In the genomic region with DNA sequence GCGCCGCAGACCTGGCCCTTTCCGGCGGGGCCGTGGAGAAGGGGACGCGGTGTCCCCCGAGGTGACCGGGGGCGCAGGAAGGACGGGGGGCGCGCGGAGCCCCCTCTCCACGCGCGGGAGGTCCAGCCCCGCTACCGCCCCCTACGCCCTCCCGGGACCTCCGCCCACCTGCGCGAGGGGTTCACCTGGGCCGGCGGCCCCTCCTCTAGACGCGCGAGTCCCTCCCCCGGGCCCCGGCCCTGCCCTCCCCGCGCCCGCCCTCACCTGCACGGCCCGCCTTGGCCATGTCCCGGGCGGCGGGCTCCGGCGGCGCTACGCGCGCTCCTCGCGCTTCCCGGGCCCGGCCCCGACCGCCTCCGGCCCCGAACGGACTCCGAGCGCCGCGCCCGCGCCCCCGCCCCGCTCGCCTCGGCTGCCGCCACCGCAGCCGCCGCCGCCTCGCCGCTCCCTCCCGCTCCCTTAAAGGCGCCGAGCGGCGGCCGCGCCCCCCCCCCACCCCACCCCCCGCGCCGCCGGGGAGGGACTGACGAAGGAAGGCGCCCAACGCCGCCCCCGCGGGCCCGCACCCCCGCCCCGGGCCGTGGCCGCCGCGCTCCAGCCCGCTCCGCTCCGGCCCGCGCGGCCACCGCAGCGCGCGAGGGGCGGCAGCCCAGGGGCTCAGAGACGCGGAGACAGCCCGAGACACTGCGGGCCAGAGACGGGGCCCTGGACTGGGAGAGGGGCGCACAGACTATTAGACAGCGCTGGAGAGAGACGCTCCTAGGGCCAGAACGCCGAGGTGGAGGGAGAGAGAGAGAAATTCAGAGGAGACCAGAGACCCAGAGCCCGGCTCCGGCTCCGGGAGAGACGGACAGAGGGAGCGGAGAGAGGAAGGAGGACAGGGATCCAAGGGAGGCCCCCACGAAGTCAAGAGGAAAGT, we compare ENCODE assay signal across 8 cellular contexts. TPM values are rescaled to one million over a fixed set of nuclear protein-coding genes. Genes with fewer than 3 reads are reported as not detected.
DNase-seq lines count a peak whose midpoint lies in the region; ATAC-seq and TF ChIP-seq lines count a peak whose summit lies in the region.

PITPNM3 (minus strand) TSS at position 435 of the 919 bp plus-strand sequence; CDS start at position 286, 149 bp downstream.

- POLR2A ChIA-PET in AG04450 (lab: Yijun Ruan, JAX) = no interaction called here

- H3K9me3 ChIP-seq in AG04450 (ENCODE audit: control insufficient read depth, insufficient read depth, low read length) (no peaks in the 10 kb centered on the region; the same call in 1 of the 2 replicates), ectodermal cell (ENCODE audit: control insufficient read depth, low read length) (no peaks in the 10 kb centered on the region), muscle layer of colon (ENCODE audit: low read length) (no peaks in the 10 kb centered on the region)

- WGBS in ectodermal cell, 2 experiments = 1% methylated on average over 120 to 122 of the region's 122 CpGs

- no peak for TF ChIP-seq CTCF in AG04450 (IDR thresholded peaks at IDR 0.05; ENCODE audit: low read depth, low read length)

- H3K9ac ChIP-seq in muscle layer of colon (ENCODE audit: low read length) = peak within 1 kb of the TSS; percentile 42

- no peak for DNase-seq in AG04450 (ENCODE audit: low read depth, low spot score)
- peak; percentile 7 for DNase-seq in LoVo (ENCODE audit: low spot score)
- DNase-seq in H4 (ENCODE audit: low spot score) = no peak
- no peak for DNase-seq in NCI-H226
- DNase-seq in GOT3 (lab: John Stamatoyannopoulos, UW) = no peak

- ATAC-seq in HG03095 (IDR thresholded peaks at IDR 0.05; ENCODE audit: unreplicated experiment) = no peak

- H3K4me1 ChIP-seq in ectodermal cell (ENCODE audit: control insufficient read depth, insufficient read depth, low read length) = peaks cover 16% of the 10 kb centered on the region
- peaks cover 28% of the 10 kb centered on the region for H3K4me1 ChIP-seq in muscle layer of colon (ENCODE audit: insufficient read depth, low read length)

- CTCF ChIA-PET in AG04450 (lab: Charles Lee) = no interaction called here

- H3K4me3 ChIP-seq in AG04450 (ENCODE audit: low read depth, low read length) = peak within 1 kb of the TSS; percentile 54
- H3K4me3 ChIP-seq in ectodermal cell (ENCODE audit: insufficient read depth, low read depth, low read length) = peak within 1 kb of the TSS; percentile 40
- peak within 1 kb of the TSS; percentile 50 to 77 for H3K4me3 ChIP-seq in muscle layer of colon (ENCODE audit: low read depth in 1 of 2, low read length in 2 of 2)

- no peaks in the 10 kb centered on the region for H3K36me3 ChIP-seq in ectodermal cell (ENCODE audit: control insufficient read depth, insufficient read depth, low read length)
- no peaks in the 10 kb centered on the region for H3K36me3 ChIP-seq in muscle layer of colon (ENCODE audit: insufficient read depth, low read length)

- H3K27me3 ChIP-seq in AG04450 (ENCODE audit: control insufficient read depth, insufficient read depth, low read length) (peaks cover 29% of the 10 kb centered on the region), ectodermal cell (ENCODE audit: control insufficient read depth, insufficient read depth, low read length, poor library complexity, severe bottlenecking) (peaks cover 71% of the 10 kb centered on the region), muscle layer of colon (ENCODE audit: control insufficient read depth in 1 of 2, insufficient read depth in 2 of 2, low read length in 2 of 2) (peaks cover 0 to 18% of the 10 kb centered on the region in 2 donors)

- H3K27ac ChIP-seq in AG04450 (ENCODE audit: low read depth, low read length) (no peak within 1 kb of the TSS), ectodermal cell (ENCODE audit: insufficient read depth, low read depth, low read length, poor library complexity, severe bottlenecking) (no peak within 1 kb of the TSS), muscle layer of colon (ENCODE audit: low read depth, low read length) (peak within 1 kb of the TSS; percentile 85)

RNA-seq across cellular contexts. Expression of gene PITPNM3, which starts in this region (rescaled TPM):
- 0.38 and 0.45 TPM in 2 replicates for polyA plus RNA-seq in AG04450 (2011; rRNA removed)
- 0.55 and 0.65 TPM in 2 replicates for polyA minus RNA-seq in AG04450 (2011; rRNA and poly(A)+ RNA removed)
- 3.7 TPM for polyA plus RNA-seq in ectodermal cell (2013, experiment 1 of 4)
- 5.7 TPM for polyA plus RNA-seq in ectodermal cell (2013, experiment 2 of 4)
- polyA plus RNA-seq in ectodermal cell (2013, experiment 3 of 4) = 3.3 TPM
- 4.7 TPM for polyA plus RNA-seq in ectodermal cell (2013, experiment 4 of 4)
- total RNA-seq in H4 (2014; rRNA removed; shearing (Covaris generic)) = 0.15 and 0.18 TPM in 2 replicates
